Comparison of ENCODE assay signal across 22 cellular contexts in the genomic region with DNA sequence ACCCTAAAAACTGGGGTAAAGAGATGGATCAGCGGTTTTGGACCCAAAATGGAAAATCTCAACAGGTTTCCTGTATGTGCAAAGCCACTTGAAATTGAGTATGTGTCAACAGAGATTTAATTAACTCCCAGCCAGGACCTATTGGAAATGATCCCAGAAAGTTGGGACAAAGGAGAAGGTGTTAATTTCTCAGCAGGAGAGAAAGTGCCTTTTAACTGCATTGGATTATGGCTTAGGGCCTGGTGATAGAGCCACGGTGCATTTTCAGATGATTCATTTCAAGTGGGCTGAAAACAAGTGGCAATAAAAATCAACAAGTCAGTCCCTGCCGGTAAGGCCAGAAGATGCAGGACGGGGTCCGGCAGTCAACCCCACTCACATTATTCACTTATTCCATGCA.
DNase-seq lines count a peak whose midpoint lies in the region; ATAC-seq and FAIRE-seq lines count a peak whose summit lies in the region.
"Had no signal": no experiment of that assay in that cellular context is flagged by ENCODE, and none has a peak within 500 bp of the region (broad histone marks: within the 10 kb centered on the region; RNA-seq: fewer than 3 reads in every experiment).

No MANE protein-coding gene starts in this region.

- FAIRE-seq in GM19239 (lab: Jason Lieb, UNC), result no peak
- FAIRE-seq: GM12891, small intestine had no signal

- no peak for ATAC-seq in HG03095 (IDR thresholded peaks at IDR 0.05; ENCODE audit: unreplicated experiment)
- ATAC-seq in GM21825 (IDR thresholded peaks at IDR 0.05; ENCODE audit: unreplicated experiment), result no peak
- ATAC-seq: activated CD8-positive, alpha-beta T cell treated with anti-CD3 and anti-CD28 coated beads for 36 hours; PC-3; T-helper 17 cell had no signal

- DNase-seq in NCI-H146 (lab: John Stamatoyannopoulos, UW) (peak; percentile 40), NCI-H146 treated with DMSO at 0.1 percent for 48 hours (lab: John Stamatoyannopoulos, UW; ENCODE audit: unreplicated experiment) (no peak), NCI-H2107 (lab: John Stamatoyannopoulos, UW) (peak; percentile 86), NCI-H774 (lab: John Stamatoyannopoulos, UW) (peak; percentile 77), renal cortical epithelial cell (ENCODE audit: low read depth) (peak; percentile 18), GM19239 (ENCODE audit: insufficient read length, low spot score) (no peak)
- DNase-seq: 8988T; activated B cell treated with CpG ODN at 0.5 μM for 24 hours; activated CD8-positive, alpha-beta T cell treated with anti-CD3 and anti-CD28 coated beads for 36 hours; activated naive CD4-positive, alpha-beta T cell treated with Interleukin-2 at 50 U/mL for 16 hours; activated T-cell treated with anti-CD3 and anti-CD28 coated beads, Interleukin-2, amount 50 U/mL, for 24 hours; effector CD4-positive, alpha-beta T cell; MG63; NCI-H526; PC-3; small intestine; stimulated activated CD4-positive, alpha-beta T cell treated with anti-CD3 and anti-CD28 coated beads, Interleukin-2, amount 100 ng/mL, for 48 hours; stomach; T-helper 17 cell had no signal

Comparison
In these comparisons a context has a peak if more than half of its experiments do, and no peak if none do; other contexts are left out.
1. DNase-seq: peak in NCI-H146 (single experiment), NCI-H2107 (single experiment), NCI-H774 (single experiment) and renal cortical epithelial cell (single experiment); none in NCI-H146 treated with DMSO at 0.1 percent for 48 hours (single experiment) and GM19239 (single experiment).